Comparison of ENCODE assay signal across 10 cellular contexts in genomic region chr13:45337803-45338202, GRCh38. TPM values are rescaled to one million over a fixed set of nuclear protein-coding genes. Genes with fewer than 3 reads are reported as not detected.
DNase-seq lines count a peak whose midpoint lies in the region; ATAC-seq and TF ChIP-seq lines count a peak whose summit lies in the region.
"Had no signal": no experiment of that assay in that cellular context is flagged by ENCODE, and none has a peak within 500 bp of the region (broad histone marks: within the 10 kb centered on the region; RNA-seq: fewer than 3 reads in every experiment).

No MANE protein-coding gene starts in this region.

- peak overlapping the region; percentile 17 to 99 (median 38) for H3K27ac Mint-ChIP-seq in CD4-positive, CD25-positive, alpha-beta regulatory T cell
- H3K27ac Mint-ChIP-seq in naive thymus-derived CD4-positive, alpha-beta T cell: peak overlapping the region in 6 of 9 donors; percentile 18 to 100 (median 92)

- peaks cover 18% of the 10 kb centered on the region for H3K27me3 Mint-ChIP-seq in CD4-positive, CD25-positive, alpha-beta regulatory T cell
- no peaks in the 10 kb centered on the region for H3K27me3 Mint-ChIP-seq in naive thymus-derived CD4-positive, alpha-beta T cell

- no peak for TF ChIP-seq POLR2A in NB4 (IDR thresholded peaks at IDR 0.05; ENCODE audit: extremely low read depth, insufficient read length)
- no peak for TF ChIP-seq POLR2A in lower leg skin (IDR thresholded peaks at IDR 0.05)

- POLR2A ChIA-PET in naive thymus-derived CD4-positive, alpha-beta T cell (lab: Charles Lee): interaction anchor here (0.7 to 7.5 kb wide), 6 partner anchors 12 to 156 kb away, joined by 3 to 112 read pairs (median 4); partner anchors contain the start of gene SLC25A30

- H3K27ac ChIP-seq in CD4-positive, CD25-positive, alpha-beta regulatory T cell (ENCODE audit: insufficient read depth, low read length, poor library complexity, severe bottlenecking): peak overlapping the region; percentile 100
- peak overlapping the region; percentile 20 for H3K27ac ChIP-seq in naive thymus-derived CD4-positive, alpha-beta T cell (ENCODE audit: low read depth, low read length)

- intact Hi-C loops in naive thymus-derived CD4-positive, alpha-beta T cell (cut with micrococcal nuclease): no loop called here
- intact Hi-C loops in lower leg skin (cut with DNase I; ENCODE audit: low total_unique reads): no loop called here

- peak overlapping the region; percentile 93 for H3K4me3 ChIP-seq in CD4-positive, CD25-positive, alpha-beta regulatory T cell (ENCODE audit: low read depth, low read length)
- H3K4me3 ChIP-seq in NB4 (ENCODE audit: low read depth, low read length) (peak overlapping the region; percentile 98), choroid plexus epithelial cell (ENCODE audit: low read depth, low read length) (peak overlapping the region; percentile 20), lower leg skin (ENCODE audit: low read depth, poor library complexity, severe bottlenecking) (no peak overlapping the region)
- H3K4me3 ChIP-seq in naive thymus-derived CD4-positive, alpha-beta T cell (ENCODE audit: low read length): no peak overlapping the region

- no peak for TF ChIP-seq CTCF in NB4 (IDR thresholded peaks at IDR 0.05; ENCODE audit: low read depth, low read length)
- no peak for TF ChIP-seq CTCF in choroid plexus epithelial cell (conservative IDR thresholded peaks at IDR 0.05; ENCODE audit: low read depth, low read length)
- no peak for TF ChIP-seq CTCF in lower leg skin (IDR thresholded peaks at IDR 0.05)

- peaks cover 0 to 2% (median 0%) of the 10 kb centered on the region in 7 donors for H3K9me3 Mint-ChIP-seq in CD4-positive, CD25-positive, alpha-beta regulatory T cell
- peaks cover 0 to 10% (median 0%) of the 10 kb centered on the region in 11 donors for H3K9me3 Mint-ChIP-seq in naive thymus-derived CD4-positive, alpha-beta T cell

- CTCF ChIA-PET in naive thymus-derived CD4-positive, alpha-beta T cell (lab: Charles Lee): interaction anchor here (0.6 to 1.2 kb wide), 2 partner anchors 33 to 296 kb away, joined by 3 to 4 read pairs; no protein-coding TSS in a partner anchor

- H3K36me3 Mint-ChIP-seq in CD4-positive, CD25-positive, alpha-beta regulatory T cell: peaks cover 44% of the 10 kb centered on the region
- peaks cover 20 to 57% (median 31%) of the 10 kb centered on the region in 5 donors for H3K36me3 Mint-ChIP-seq in naive thymus-derived CD4-positive, alpha-beta T cell

- WGBS in lower leg skin, 2 donors: 78 to 88% methylated on average over 1 of the region's 1 CpG

- peak overlapping the region; percentile 42 to 100 (median 98) for H3K4me3 Mint-ChIP-seq in CD4-positive, CD25-positive, alpha-beta regulatory T cell
- H3K4me3 Mint-ChIP-seq in naive thymus-derived CD4-positive, alpha-beta T cell: peak overlapping the region in 7 of 10 donors; percentile 8 to 100 (median 97)

- no peak for ATAC-seq in CD4-positive, CD25-positive, alpha-beta regulatory T cell (ENCODE audit: low read depth in 2 of 2)
- no peak for ATAC-seq in naive thymus-derived CD4-positive, alpha-beta T cell
- no peak for ATAC-seq in GM21381 (IDR thresholded peaks at IDR 0.05; ENCODE audit: unreplicated experiment)

- H3K4me1 ChIP-seq in CD4-positive, CD25-positive, alpha-beta regulatory T cell (ENCODE audit: control insufficient read depth, insufficient read depth, low read length, poor library complexity, severe bottlenecking): peaks cover 85% of the 10 kb centered on the region
- peaks cover 60 to 72% of the 10 kb centered on the region in 2 donors for H3K4me1 ChIP-seq in naive thymus-derived CD4-positive, alpha-beta T cell (ENCODE audit: control insufficient read depth in 2 of 2, insufficient read depth in 2 of 2, low read length in 2 of 2)

- no peaks in the 10 kb centered on the region for H3K27me3 ChIP-seq in CD4-positive, CD25-positive, alpha-beta regulatory T cell (ENCODE audit: control insufficient read depth, insufficient read depth, low read length)
- H3K27me3 ChIP-seq in naive thymus-derived CD4-positive, alpha-beta T cell (ENCODE audit: control insufficient read depth in 2 of 2, insufficient read depth in 2 of 2, low read length in 2 of 2): no peaks in the 10 kb centered on the region

- H3K4me1 Mint-ChIP-seq in CD4-positive, CD25-positive, alpha-beta regulatory T cell: peaks cover 45 to 92% (median 71%) of the 10 kb centered on the region in 4 donors
- peaks cover 57 to 94% (median 87%) of the 10 kb centered on the region in 7 donors for H3K4me1 Mint-ChIP-seq in naive thymus-derived CD4-positive, alpha-beta T cell

- no peak for DNase-seq in CD4-positive, CD25-positive, alpha-beta regulatory T cell
- DNase-seq in NB4 (ENCODE audit: low read depth) (no peak), choroid plexus epithelial cell (ENCODE audit: low read depth) (no peak), DMS153 (lab: John Stamatoyannopoulos, UW) (no peak), AG08396 (ENCODE audit: low spot score) (no peak), lower leg skin (ENCODE audit: low spot score in 2 of 2) (no peak)
- no peak for DNase-seq in naive thymus-derived CD4-positive, alpha-beta T cell
- DNase-seq: GOT3, NCI-H82 had no signal

- H3K36me3 ChIP-seq in CD4-positive, CD25-positive, alpha-beta regulatory T cell (ENCODE audit: control insufficient read depth, insufficient read depth, low read length): peaks cover 44% of the 10 kb centered on the region
- peaks cover 27 to 51% (median 39%) of the 10 kb centered on the region in 3 experiments for H3K36me3 ChIP-seq in naive thymus-derived CD4-positive, alpha-beta T cell (ENCODE audit: control insufficient read depth in 2 of 3, insufficient read depth in 3 of 3, low read length in 3 of 3)

- H3K9me3 ChIP-seq in CD4-positive, CD25-positive, alpha-beta regulatory T cell (ENCODE audit: control insufficient read depth in 2 of 2, low read length in 2 of 2): no peaks in the 10 kb centered on the region
- no peaks in the 10 kb centered on the region for H3K9me3 ChIP-seq in naive thymus-derived CD4-positive, alpha-beta T cell (ENCODE audit: control insufficient read depth in 2 of 3, low read length in 3 of 3)

RNA-seq across cellular contexts. Expression of gene TPT1, which starts 3.2 kb away (rescaled TPM):
- 5,591 TPM for total RNA-seq in CD4-positive, CD25-positive, alpha-beta regulatory T cell
- polyA plus RNA-seq in CD4-positive, CD25-positive, alpha-beta regulatory T cell: 1,000 to 10,000 TPM; 2,708 to 4,074 (median 3,846) TPM
- over 10,000 TPM in 2 of 5 experiments, 1,000 to 10,000 TPM in 3; 4,230 to 13,134 (median 7,796) TPM for total RNA-seq in naive thymus-derived CD4-positive, alpha-beta T cell
- 1,000 to 10,000 TPM; 3,943 to 4,894 TPM for polyA plus RNA-seq in naive thymus-derived CD4-positive, alpha-beta T cell
- 1,000 to 10,000 TPM; 2,307 to 2,977 (median 2,645) TPM for total RNA-seq in lower leg skin

Comparison
In these comparisons a context has a peak if more than half of its experiments do, and no peak if none do; other contexts are left out.
1. H3K4me3 ChIP-seq: peak in CD4-positive, CD25-positive, alpha-beta regulatory T cell (single experiment), NB4 (single experiment) and choroid plexus epithelial cell (single experiment); none in naive thymus-derived CD4-positive, alpha-beta T cell (single experiment) and lower leg skin (single experiment).